ENCODE assay signal across 34 cellular contexts in genomic region chr18:7778181-7778580, GRCh38.
DNase-seq lines count a peak whose midpoint lies in the region; ATAC-seq, FAIRE-seq and TF ChIP-seq lines count a peak whose summit lies in the region.
"Had no signal": no experiment of that assay in that cellular context is flagged by ENCODE, and none has a peak within 500 bp of the region (broad histone marks: within the 10 kb centered on the region; RNA-seq: fewer than 3 reads in every experiment).

No MANE protein-coding gene starts in this region.

- H2BK120ac ChIP-seq in IMR-90 (ENCODE audit: low read depth, low read length): no peak overlapping the region

- H3K4ac ChIP-seq in IMR-90 (ENCODE audit: low read depth, low read length): no peak overlapping the region

- dilution Hi-C loops in IMR-90 (cut with HindIII; ENCODE audit: low sequenced_read_pairs, unreplicated experiment): no loop called here

- FAIRE-seq in A549 (lab: Jason Lieb, UNC) (no peak), astrocyte (lab: Jason Lieb, UNC) (no peak)
- FAIRE-seq: GM18507, HTR-8/SVneo had no signal

- no TSS peak for BruUV-seq in IMR-90 (replicated peaks; lab: Mats Ljungman, UMichigan)

- H3K4me3 Mint-ChIP-seq in astrocyte (ENCODE audit: unreplicated experiment) (no peak overlapping the region), immature natural killer cell (no peak overlapping the region)
- H3K4me3 Mint-ChIP-seq: CD4-positive, alpha-beta T cell; dendritic cell treated with granulocyte-macrophage colony-stimulating factor and Interleukin-4, amounts not matched to agents 40 ng/mL and 50 ng/mL, for 4 days; naive thymus-derived CD8-positive, alpha-beta T cell had no signal

- H2BK20ac ChIP-seq in IMR-90 (ENCODE audit: low read depth, low read length): no peak overlapping the region

- H4K20me1 ChIP-seq in IMR-90 (ENCODE audit: insufficient read depth, low read length) (peaks cover 2% of the 10 kb centered on the region; the same call in 1 of the 2 replicates), astrocyte (ENCODE audit: insufficient read depth, low read length) (no peaks in the 10 kb centered on the region)

- no peak overlapping the region for H2AK9ac ChIP-seq in IMR-90 (replicated peaks; ENCODE audit: low read depth, low read length, poor library complexity)

- POLR2A ChIA-PET in A549 (lab: Yijun Ruan, JAX): no interaction called here
- POLR2A ChIA-PET in IMR-90 (lab: Charles Lee; ENCODE audit: unreplicated experiment): no interaction called here

- H4K5ac ChIP-seq in IMR-90 (ENCODE audit: low read depth, low read length): no peak overlapping the region

- no peak overlapping the region for H3K23ac ChIP-seq in IMR-90 (ENCODE audit: low read depth, low read length)

- no peak overlapping the region for H3K9ac ChIP-seq in IMR-90 (ENCODE audit: low read depth, low read length)
- no peak overlapping the region for H3K9ac ChIP-seq in astrocyte (ENCODE audit: low read length)

- H3K27ac Mint-ChIP-seq in astrocyte (ENCODE audit: unreplicated experiment) (no peak overlapping the region), immature natural killer cell (no peak overlapping the region)
- H3K27ac Mint-ChIP-seq: activated naive CD4-positive, alpha-beta T cell treated with anti-CD3 and anti-CD28 coated beads, Interleukin-2, amount 50 U/mL, for 72 hours; CD4-positive, alpha-beta T cell; dendritic cell treated with granulocyte-macrophage colony-stimulating factor and Interleukin-4, amounts not matched to agents 40 ng/mL and 50 ng/mL, for 4 days; naive thymus-derived CD8-positive, alpha-beta T cell had no signal

- TF ChIP-seq CTCF in A549 (IDR thresholded peaks at IDR 0.05) (no peak), IMR-90 (conservative IDR thresholded peaks at IDR 0.05; ENCODE audit: low read depth, low read length) (no peak), astrocyte (IDR thresholded peaks at IDR 0.05; ENCODE audit: insufficient read depth, low read depth, low read length) (no peak), body of pancreas (IDR thresholded peaks at IDR 0.05) (no peak)

- no peaks in the 10 kb centered on the region for H3K9me3 Mint-ChIP-seq in astrocyte (ENCODE audit: unreplicated experiment)
- peaks cover 0 to 2% (median 0%) of the 10 kb centered on the region in 6 donors for H3K9me3 Mint-ChIP-seq in immature natural killer cell
- H3K9me3 Mint-ChIP-seq: activated naive CD4-positive, alpha-beta T cell treated with anti-CD3 and anti-CD28 coated beads, Interleukin-2, amount 50 U/mL, for 72 hours; CD4-positive, alpha-beta T cell; dendritic cell treated with granulocyte-macrophage colony-stimulating factor and Interleukin-4, amounts not matched to agents 40 ng/mL and 50 ng/mL, for 4 days had no signal

- H2BK5ac ChIP-seq in IMR-90 (ENCODE audit: low read depth, low read length, poor library complexity, severe bottlenecking): no peak overlapping the region

- peaks cover 11% of the 10 kb centered on the region for H3K4me1 ChIP-seq in A549
- H3K4me1 ChIP-seq in IMR-90 (ENCODE audit: control insufficient read depth, insufficient read depth, low read length): peaks cover 2% of the 10 kb centered on the region; the same call in 1 of the 2 replicates
- peaks cover 4% of the 10 kb centered on the region for H3K4me1 ChIP-seq in astrocyte (ENCODE audit: insufficient read depth, low read length)
- H3K4me1 ChIP-seq in body of pancreas: no peaks in the 10 kb centered on the region
- H3K4me1 ChIP-seq: upper lobe of left lung had no signal

- intact Hi-C loops in IMR-90 (cut with micrococcal nuclease): no loop called here
- intact Hi-C loops in body of pancreas (cut with DNase I): no loop called here

- H3K18ac ChIP-seq in IMR-90 (ENCODE audit: low read depth, low read length): no peak overlapping the region

- peaks cover 3% of the 10 kb centered on the region; the same call in 1 of the 2 replicates for H3K9me1 ChIP-seq in IMR-90 (ENCODE audit: insufficient read depth, low read length)

- H3K27ac ChIP-seq in A549 (peak overlapping the region in 1 of 2 experiments; percentile 50; a peak in 1 of 6 replicates), IMR-90 (ENCODE audit: insufficient read depth, low read length) (no peak overlapping the region), astrocyte (ENCODE audit: low read depth, low read length) (no peak overlapping the region), body of pancreas (no peak overlapping the region)
- H3K27ac ChIP-seq: gastrocnemius medialis, skin epidermis, upper lobe of left lung, VCaP had no signal

- H3K79me2 ChIP-seq in astrocyte (ENCODE audit: insufficient read depth, low read length): no peaks in the 10 kb centered on the region

- H4K8ac ChIP-seq in IMR-90 (ENCODE audit: low read depth in 2 of 2, low read length in 2 of 2): no peak overlapping the region

- DNase-seq in A549 (ENCODE audit: low read depth in 1 of 2, low spot score in 1 of 2) (no peak), IMR-90 (peak; percentile 66), astrocyte (ENCODE audit: low read depth) (peak; percentile 64), iris pigment epithelial cell (ENCODE audit: low read depth) (peak; percentile 82), body of pancreas (no peak), kidney glomerular epithelial cell (lab: John Stamatoyannopoulos, UW) (no peak), immature natural killer cell (no peak), DMS153 treated with DMSO at 0.1 percent for 48 hours (lab: John Stamatoyannopoulos, UW; ENCODE audit: unreplicated experiment) (no peak)
- DNase-seq: activated CD4-positive, alpha-beta T cell treated with anti-CD3 and anti-CD28 coated beads for 4 hours; activated effector memory CD4-positive, alpha-beta T cell treated with Interleukin-2 at 50 U/mL for 16 hours; aorta; CD4-positive, alpha-beta T cell; central memory CD4-positive, alpha-beta T cell; DND-41; gastrocnemius medialis; GOT3; KBM-7; naive thymus-derived CD8-positive, alpha-beta T cell; NCI-H1105 treated with DMSO at 0.1 percent for 48 hours; NCI-H2029; NCI-H2227 treated with DMSO at 0.1 percent for 48 hours; NCI-H69; SIG-M5; stimulated activated naive CD4-positive, alpha-beta T cell; T-helper 9 cell; upper lobe of left lung had no signal

- H2AFZ ChIP-seq in IMR-90 (replicated peaks; ENCODE audit: low read length, poor library complexity) (no peak overlapping the region), astrocyte (ENCODE audit: low read depth, low read length) (no peak overlapping the region)

- H3K27me3 ChIP-seq in IMR-90 (ENCODE audit: control insufficient read depth, insufficient read depth, low read length): no peaks in the 10 kb centered on the region
- no peaks in the 10 kb centered on the region for H3K27me3 ChIP-seq in astrocyte (ENCODE audit: insufficient read depth, low read length)
- no peaks in the 10 kb centered on the region for H3K27me3 ChIP-seq in body of pancreas
- H3K27me3 ChIP-seq: gastrocnemius medialis, upper lobe of left lung had no signal

- H3K14ac ChIP-seq in IMR-90 (replicated peaks; ENCODE audit: low read depth, low read length): no peak overlapping the region

- no peak overlapping the region for H3K56ac ChIP-seq in IMR-90 (ENCODE audit: extremely low read depth, insufficient read depth, low read length)

- in situ Hi-C loops in IMR-90 (cut with MboI; ENCODE audit: low sequenced_read_pairs): loop anchor here (25.0 kb wide), 1 partner anchor 609 kb away; no protein-coding TSS in a partner anchor

- no peak for ATAC-seq in A549
- ATAC-seq in IMR-90 (ENCODE audit: low read depth): peak; percentile 56; the same call in 1 of the 2 replicates
- ATAC-seq in body of pancreas: no peak
- ATAC-seq: activated naive CD4-positive, alpha-beta T cell treated with anti-CD3 and anti-CD28 coated beads, Interleukin-2, amount 50 U/mL, for 72 hours; gastrocnemius medialis; naive thymus-derived CD8-positive, alpha-beta T cell; Panc1 had no signal

- H3K4me1 Mint-ChIP-seq in astrocyte (ENCODE audit: low read depth, unreplicated experiment) (no peaks in the 10 kb centered on the region), immature natural killer cell (no peaks in the 10 kb centered on the region)
- H3K4me1 Mint-ChIP-seq: naive thymus-derived CD8-positive, alpha-beta T cell had no signal

- H3K4me2 ChIP-seq in A549 (peak overlapping the region; percentile 6; the same call in 1 of the 3 replicates), IMR-90 (ENCODE audit: low read depth, low read length) (no peak overlapping the region; the same call in 1 of the 2 replicates), astrocyte (ENCODE audit: low read length) (peak overlapping the region; percentile 26)

- 61% methylated on average over 7 of the region's 7 CpGs for WGBS in A549 (ENCODE audit: missing lambda C conversion rate)
- whole genome bisulfite sequencing in IMR-90 (ENCODE audit: extremely low coverage in 2 of 2, insufficient read length in 1 of 2), 2 experiments: 60% methylated on average over 1 of the region's 7 CpGs; no CpG with 5 or more reads in 1 of the 2 experiments
- 70% methylated on average over 7 of the region's 7 CpGs for WGBS in body of pancreas, 2 donors

- no peak overlapping the region for H2AK5ac ChIP-seq in IMR-90 (ENCODE audit: low read depth, low read length)

- H2BK15ac ChIP-seq in IMR-90 (ENCODE audit: low read depth, low read length): no peak overlapping the region

- H3K4me3 ChIP-seq in A549: no peak overlapping the region
- H3K4me3 ChIP-seq in IMR-90 (ENCODE audit: insufficient read depth, low read depth, low read length): no peak overlapping the region
- no peak overlapping the region for H3K4me3 ChIP-seq in astrocyte (ENCODE audit: insufficient read depth, low read depth, low read length)
- H3K4me3 ChIP-seq in body of pancreas: no peak overlapping the region
- H3K4me3 ChIP-seq: gastrocnemius medialis, lung, skin epidermis, upper lobe of left lung had no signal

- H3K79me1 ChIP-seq in IMR-90 (ENCODE audit: low read depth in 1 of 2, low read length in 2 of 2): peaks cover 2 to 6% of the 10 kb centered on the region in 2 experiments; a peak in 2 of 4 replicates

- no peaks in the 10 kb centered on the region for H3K9me3 ChIP-seq in A549
- H3K9me3 ChIP-seq in IMR-90 (ENCODE audit: control insufficient read depth, insufficient read depth, low read length): no peaks in the 10 kb centered on the region
- no peaks in the 10 kb centered on the region for H3K9me3 ChIP-seq in astrocyte (ENCODE audit: insufficient read depth, low read depth, low read length)
- H3K9me3 ChIP-seq in body of pancreas: no peaks in the 10 kb centered on the region
- H3K9me3 ChIP-seq: gastrocnemius medialis, upper lobe of left lung had no signal

- CTCF ChIA-PET in A549 (lab: Yijun Ruan, JAX): no interaction called here
- CTCF ChIA-PET in IMR-90 (lab: Yijun Ruan, JAX): interaction anchor here (0.8 kb wide), 1 partner anchor 11 kb away, joined by 4 read pairs; no protein-coding TSS in a partner anchor

- H3K27me3 Mint-ChIP-seq in astrocyte (ENCODE audit: low read depth, unreplicated experiment) (no peaks in the 10 kb centered on the region), immature natural killer cell (ENCODE audit: low read depth in 3 of 3) (peaks cover 0 to 2% (median 2%) of the 10 kb centered on the region in 3 donors)
- H3K27me3 Mint-ChIP-seq: CD4-positive, alpha-beta T cell; dendritic cell treated with granulocyte-macrophage colony-stimulating factor and Interleukin-4, amounts not matched to agents 40 ng/mL and 50 ng/mL, for 4 days; naive thymus-derived CD8-positive, alpha-beta T cell had no signal

- TF ChIP-seq POLR2A in A549 (IDR thresholded peaks at IDR 0.05; ENCODE audit: low read length) (no peak), IMR-90 (IDR thresholded peaks at IDR 0.05; ENCODE audit: low read depth, low read length) (no peak), body of pancreas (IDR thresholded peaks at IDR 0.05) (no peak)

- no peaks in the 10 kb centered on the region for H3K36me3 ChIP-seq in IMR-90 (ENCODE audit: control insufficient read depth, insufficient read depth, low read length)
- H3K36me3 ChIP-seq in astrocyte (ENCODE audit: insufficient read depth, low read length): no peaks in the 10 kb centered on the region
- no peaks in the 10 kb centered on the region for H3K36me3 ChIP-seq in body of pancreas (replicated peaks in 1 of 2; ENCODE audit: insufficient read depth in 1 of 2, low read depth in 2 of 2)
- H3K36me3 ChIP-seq: gastrocnemius medialis had no signal

- TF ChIP-seq EP300 in A549 (IDR thresholded peaks at IDR 0.05): no peak

- H4K91ac ChIP-seq in IMR-90 (ENCODE audit: insufficient read depth, low read depth, low read length): no peak overlapping the region

- no peaks in the 10 kb centered on the region for H3K36me3 Mint-ChIP-seq in astrocyte (ENCODE audit: low read depth, unreplicated experiment)
- H3K36me3 Mint-ChIP-seq in immature natural killer cell: no peaks in the 10 kb centered on the region
- H3K36me3 Mint-ChIP-seq: activated naive CD4-positive, alpha-beta T cell treated with anti-CD3 and anti-CD28 coated beads, Interleukin-2, amount 50 U/mL, for 72 hours; naive thymus-derived CD8-positive, alpha-beta T cell had no signal

- TF ChIP-seq RAD21 in A549 (conservative IDR thresholded peaks at IDR 0.05 in 1 of 2, IDR thresholded peaks at IDR 0.05 in 1 of 2) (no peak), IMR-90 (IDR thresholded peaks at IDR 0.05; ENCODE audit: low read length) (no peak)

Comparison
In these comparisons a context has a peak if more than half of its experiments do, and no peak if none do; other contexts are left out.
1. DNase-seq: peak in IMR-90 (single experiment), astrocyte (single experiment) and iris pigment epithelial cell (single experiment); none in A549 (0 of 2), body of pancreas (0 of 4), kidney glomerular epithelial cell (single experiment), immature natural killer cell (0 of 3) and DMS153 treated with DMSO at 0.1 percent for 48 hours (single experiment).